ENCODE assay signal across 17 cellular contexts in the genomic region with DNA sequence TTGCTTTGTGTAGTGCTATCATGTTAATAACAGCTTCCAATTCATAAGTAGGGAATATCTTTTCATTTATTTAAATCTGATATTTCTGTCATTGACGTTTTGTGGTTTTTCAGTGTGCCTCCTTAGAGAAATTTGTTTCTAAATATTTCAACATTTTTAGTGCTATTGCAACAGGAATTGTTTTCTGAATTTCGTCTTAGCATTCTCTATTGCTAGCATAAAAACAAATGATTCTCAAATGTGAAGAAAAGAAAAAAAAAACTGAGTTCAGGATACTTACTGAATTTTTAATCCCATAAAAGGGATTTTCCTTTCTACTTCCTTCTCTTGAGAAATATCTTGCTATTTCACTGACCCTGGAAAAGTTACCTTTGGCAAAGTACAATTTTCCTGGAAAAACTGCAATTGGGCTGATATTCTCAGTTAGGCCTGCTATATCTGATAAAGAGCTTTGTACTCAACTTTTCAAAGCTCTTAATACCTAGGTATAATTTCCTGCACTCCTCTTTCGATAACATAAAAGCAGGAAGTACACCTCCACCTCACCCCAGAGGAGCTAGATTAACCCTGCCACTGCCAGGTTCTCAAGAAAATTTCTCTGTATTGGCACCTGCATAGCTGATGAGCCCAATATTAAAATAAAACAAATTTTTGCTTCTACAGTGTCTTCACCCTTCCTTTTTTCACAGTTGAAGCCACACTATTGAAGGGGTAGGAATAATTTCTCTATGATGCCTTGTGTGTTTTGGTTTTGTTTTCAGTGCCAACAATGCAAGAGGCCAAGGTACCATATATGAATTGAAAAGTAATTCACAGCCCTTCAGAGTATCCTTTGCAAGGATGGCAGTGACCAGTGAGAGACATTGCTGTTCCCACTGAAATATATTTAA. TPM values are rescaled to one million over a fixed set of nuclear protein-coding genes. Genes with fewer than 3 reads are reported as not detected.
DNase-seq lines count a peak whose midpoint lies in the region; ATAC-seq, FAIRE-seq and TF ChIP-seq lines count a peak whose summit lies in the region.
"Had no signal": no experiment of that assay in that cellular context is flagged by ENCODE, and none has a peak within 500 bp of the region (broad histone marks: within the 10 kb centered on the region; RNA-seq: fewer than 3 reads in every experiment).

No MANE protein-coding gene starts in this region.

- no peak overlapping the region for H3K4me3 ChIP-seq in psoas muscle
- H3K4me3 ChIP-seq: uterus had no signal

- 61 to 75% (median 74%) methylated on average over 3 of the region's 3 CpGs for WGBS in psoas muscle, 3 donors

- H3K27me3 ChIP-seq in psoas muscle (ENCODE audit: insufficient read depth in 3 of 3, low read length in 2 of 3) (no peaks in the 10 kb centered on the region), foreskin keratinocyte (no peaks in the 10 kb centered on the region)
- H3K27me3 ChIP-seq: uterus had no signal

- no peak for FAIRE-seq in frontal cortex (lab: Jason Lieb, UNC)

- no peak for ATAC-seq in psoas muscle
- no peak for ATAC-seq in foreskin keratinocyte

- peaks cover 68% of the 10 kb centered on the region for H3K4me1 ChIP-seq in psoas muscle
- H3K4me1 ChIP-seq in foreskin keratinocyte, result peaks cover 36% of the 10 kb centered on the region
- H3K4me1 ChIP-seq: uterus had no signal

- H3K9me3 ChIP-seq in psoas muscle, result no peaks in the 10 kb centered on the region
- H3K9me3 ChIP-seq: neutrophil, uterus had no signal

- H3K27ac ChIP-seq in psoas muscle (peak overlapping the region; percentile 38), foreskin keratinocyte (no peak overlapping the region)
- H3K27ac ChIP-seq: neutrophil, uterus had no signal

- no peaks in the 10 kb centered on the region for H3K36me3 ChIP-seq in psoas muscle (ENCODE audit: insufficient read depth in 1 of 2, low read depth in 1 of 2)
- H3K36me3 ChIP-seq: neutrophil, uterus had no signal

- DNase-seq in DMS53 treated with DMSO at 0.1 percent for 48 hours (lab: John Stamatoyannopoulos, UW; ENCODE audit: unreplicated experiment), result peak; percentile 49
- DNase-seq in NCI-H69 (lab: John Stamatoyannopoulos, UW), result peak; percentile 8
- peak; percentile 60 for DNase-seq in fibroblast of gingiva (ENCODE audit: low read depth)
- DNase-seq in psoas muscle, result no peak
- no peak for DNase-seq in SK-N-DZ (ENCODE audit: low spot score)
- DNase-seq in NCI-H1105 treated with DMSO at 0.1 percent for 48 hours (lab: John Stamatoyannopoulos, UW), result no peak
- no peak for DNase-seq in frontal cortex (ENCODE audit: low spot score in 2 of 2)
- no peak for DNase-seq in foreskin keratinocyte
- DNase-seq: activated B cell treated with CpG ODN at 0.5 μM for 24 hours; activated CD8-positive, alpha-beta memory T cell treated with anti-CD3 and anti-CD28 coated beads, Interleukin-2, amount 50 U/mL, for 4 hours; DND-41; H9; NCI-H1436 treated with DMSO at 0.1 percent for 48 hours; NCI-H446 treated with DMSO at 0.1 percent for 48 hours; uterus had no signal

- no peak for TF ChIP-seq CTCF in psoas muscle (IDR thresholded peaks at IDR 0.05)
- TF ChIP-seq CTCF in foreskin keratinocyte (conservative IDR thresholded peaks at IDR 0.05), result no peak

- intact Hi-C loops in psoas muscle (cut with DNase I), result no loop called here

RNA-seq across cellular contexts. Expression of a gene that starts 35.6 kb away (rescaled TPM):
- total RNA-seq in psoas muscle (100 to 1,000 TPM in 1 of 4 donors, 10 to 100 TPM in 3; 50.8 to 106 (median 63.3) TPM), frontal cortex (1.6 TPM), foreskin keratinocyte (47.6 and 48.2 TPM in 2 replicates)
- polyA plus RNA-seq in psoas muscle (10 to 100 TPM in 1 of 3 donors, 1 to 10 TPM in 2; 7.2 to 27.9 (median 9.1) TPM), foreskin keratinocyte (5.0 and 6.2 TPM in 2 replicates)
- 0.41 and 0.59 TPM in 2 replicates for polyA plus RNA-seq in SK-N-DZ (2014; cell fraction: cytosol; rRNA removed)
- 0.15 and 0.37 TPM in 2 replicates for polyA plus RNA-seq in SK-N-DZ (2014; cell fraction: nucleus; rRNA removed)
- total RNA-seq: activated B cell treated with CpG ODN at 0.5 μM for 24 hours, OCI-LY7 had no signal

Comparison
In these comparisons a context has a peak if more than half of its experiments do, and no peak if none do; other contexts are left out.
1. DNase-seq: peak in DMS53 treated with DMSO at 0.1 percent for 48 hours (single experiment), NCI-H69 (single experiment) and fibroblast of gingiva (single experiment); none in psoas muscle (0 of 2), SK-N-DZ (single experiment), NCI-H1105 treated with DMSO at 0.1 percent for 48 hours (single experiment), frontal cortex (0 of 2) and foreskin keratinocyte (0 of 2).
2. RNA of a gene that starts 35.6 kb away (total RNA-seq): 50.8 to 106 TPM in psoas muscle and 47.6 to 48.2 TPM in foreskin keratinocyte; 1.6 TPM in frontal cortex (single experiment); every median in the first group is over 10 times any median in the second.